9 cellular contexts compared by ENCODE assay signal in genomic region chr6:44062771-44063560, GRCh38.
A peak's percentile ranks its signal among the peaks of the same experiment; 100 is the strongest.
DNase-seq lines count a peak whose midpoint lies in the region; ATAC-seq, FAIRE-seq and TF ChIP-seq lines count a peak whose summit lies in the region.
"Had no signal": no experiment of that assay in that cellular context is flagged by ENCODE, and none has a peak within 500 bp of the region (broad histone marks: within the 10 kb centered on the region; RNA-seq: fewer than 3 reads in every experiment).

No MANE protein-coding gene starts in this region.

- H2AFZ ChIP-seq in keratinocyte (ENCODE audit: control insufficient read depth, low read length), result peak overlapping the region; percentile 35

- H3K27me3 ChIP-seq in keratinocyte (ENCODE audit: control insufficient read depth, extremely low read depth, insufficient read depth, low read length) (no peaks in the 10 kb centered on the region), upper lobe of right lung (no peaks in the 10 kb centered on the region)

- dilution Hi-C loops in keratinocyte (cut with MboI; ENCODE audit: extremely low pct_ligation_motif_present, low sequenced_read_pairs), result no loop called here

- no peaks in the 10 kb centered on the region for H3K9me3 ChIP-seq in keratinocyte (ENCODE audit: control insufficient read depth, low read depth, low read length)
- H3K9me3 ChIP-seq in upper lobe of right lung, result no peaks in the 10 kb centered on the region

- peaks cover 17% of the 10 kb centered on the region for H3K27me3 Mint-ChIP-seq in activated naive CD8-positive, alpha-beta T cell treated with anti-CD3 and anti-CD28 coated beads for 36 hours

- no peaks in the 10 kb centered on the region for H3K36me3 ChIP-seq in keratinocyte (ENCODE audit: control insufficient read depth in 2 of 2, extremely low read depth in 1 of 2, insufficient read depth in 2 of 2, low read length in 2 of 2)
- no peaks in the 10 kb centered on the region for H3K36me3 ChIP-seq in upper lobe of right lung

- H3K9me3 Mint-ChIP-seq in activated naive CD8-positive, alpha-beta T cell treated with anti-CD3 and anti-CD28 coated beads for 36 hours, result no peaks in the 10 kb centered on the region

- H3K79me2 ChIP-seq in keratinocyte (ENCODE audit: control insufficient read depth, insufficient read depth, low read length), result no peaks in the 10 kb centered on the region

- H4K20me1 ChIP-seq in keratinocyte (ENCODE audit: control insufficient read depth, extremely low read depth, insufficient read depth, low read length), result no peaks in the 10 kb centered on the region

- no peak for FAIRE-seq in keratinocyte (lab: Jason Lieb, UNC)

- no peak for ATAC-seq in upper lobe of right lung
- no peak for ATAC-seq in GM19035 (IDR thresholded peaks at IDR 0.05; ENCODE audit: unreplicated experiment)

- peak overlapping the region; percentile 42 for H3K9ac ChIP-seq in keratinocyte (ENCODE audit: control insufficient read depth, extremely low read depth, insufficient read depth, low read length)

- H3K27ac ChIP-seq in keratinocyte (ENCODE audit: control insufficient read depth, insufficient read depth, low read length) (peak overlapping the region; percentile 67), upper lobe of right lung (no peak overlapping the region), substantia nigra (ENCODE audit: low read depth, low read length, poor library complexity, severe bottlenecking) (no peak overlapping the region)

- no peak overlapping the region for H3K4me3 Mint-ChIP-seq in activated naive CD8-positive, alpha-beta T cell treated with anti-CD3 and anti-CD28 coated beads for 36 hours

- no peaks in the 10 kb centered on the region for H3K9me1 ChIP-seq in keratinocyte (ENCODE audit: control insufficient read depth, extremely low read depth, insufficient read depth, low read length)

- H3K4me2 ChIP-seq in keratinocyte (ENCODE audit: control insufficient read depth, extremely low read depth, insufficient read depth, low read depth, low read length), result peak overlapping the region; percentile 78

- TF ChIP-seq CTCF in keratinocyte (optimal IDR thresholded peaks at IDR 0.05 in 1 of 3, IDR thresholded peaks at IDR 0.05 in 1 of 3, conservative IDR thresholded peaks at IDR 0.05 in 1 of 3; ENCODE audit: extremely low read depth in 1 of 3, insufficient read depth in 2 of 3, low read length in 3 of 3), result peak in 2 of 3 experiments; percentile 96 to 98
- peak; percentile 32 for TF ChIP-seq CTCF in upper lobe of right lung (IDR thresholded peaks at IDR 0.05)

- no peak overlapping the region for H3K27ac Mint-ChIP-seq in activated naive CD8-positive, alpha-beta T cell treated with anti-CD3 and anti-CD28 coated beads for 36 hours

- intact Hi-C loops in upper lobe of right lung (cut with DNase I), result no loop called here

- H3K4me3 ChIP-seq in keratinocyte (ENCODE audit: control insufficient read depth in 2 of 3, extremely low read depth in 1 of 3, insufficient read depth in 2 of 3, low read depth in 1 of 3, low read length in 3 of 3) (no peak overlapping the region), upper lobe of right lung (no peak overlapping the region)

- H3K4me1 Mint-ChIP-seq in activated naive CD8-positive, alpha-beta T cell treated with anti-CD3 and anti-CD28 coated beads for 36 hours, result peaks cover 15% of the 10 kb centered on the region

- H3K4me1 ChIP-seq in keratinocyte (ENCODE audit: control insufficient read depth, extremely low read depth, insufficient read depth, low read length) (peaks cover 61% of the 10 kb centered on the region), upper lobe of right lung (peaks cover 28% of the 10 kb centered on the region)

- DNase-seq in activated naive CD4-positive, alpha-beta T cell treated with Interleukin-2 at 50 U/mL for 16 hours, result peak; percentile 22
- no peak for DNase-seq in activated naive CD4-positive, alpha-beta T cell (lab: John Stamatoyannopoulos, UW)
- DNase-seq in activated naive CD8-positive, alpha-beta T cell treated with anti-CD3 and anti-CD28 coated beads for 36 hours, result peak; percentile 48
- no peak for DNase-seq in keratinocyte (ENCODE audit: low read depth, low spot score)
- DNase-seq in upper lobe of right lung, result peak; percentile 74
- no peak for DNase-seq in substantia nigra (lab: John Stamatoyannopoulos, UW)
- DNase-seq in SIG-M5 (lab: John Stamatoyannopoulos, UW), result no peak
- DNase-seq: DMS53 had no signal

- H3K36me3 Mint-ChIP-seq in activated naive CD8-positive, alpha-beta T cell treated with anti-CD3 and anti-CD28 coated beads for 36 hours, result peaks cover 3% of the 10 kb centered on the region

Comparison
In these comparisons a context has a peak if more than half of its experiments do, and no peak if none do; other contexts are left out.
1. DNase-seq: peak in activated naive CD4-positive, alpha-beta T cell treated with Interleukin-2 at 50 U/mL for 16 hours (single experiment), activated naive CD8-positive, alpha-beta T cell treated with anti-CD3 and anti-CD28 coated beads for 36 hours (single experiment) and upper lobe of right lung (single experiment); none in activated naive CD4-positive, alpha-beta T cell (0 of 4), keratinocyte (single experiment), substantia nigra (0 of 49) and SIG-M5 (single experiment).